In genomic region chr22:20821717-20822239, GRCh38 we compare ENCODE assay signal across 1 cellular context. TPM values are rescaled to one million over a fixed set of nuclear protein-coding genes. Genes with fewer than 3 reads are reported as not detected.
"Had no signal": no experiment of that assay in that cellular context is flagged by ENCODE, and none has a peak within 500 bp of the region (broad histone marks: within the 10 kb centered on the region; RNA-seq: fewer than 3 reads in every experiment).

No MANE protein-coding gene starts in this region.

RNA-seq across cellular contexts. Expression of gene SERPIND1, which starts 47.9 kb away (rescaled TPM):
- total RNA-seq: G401 had no signal
